In the genomic region with DNA sequence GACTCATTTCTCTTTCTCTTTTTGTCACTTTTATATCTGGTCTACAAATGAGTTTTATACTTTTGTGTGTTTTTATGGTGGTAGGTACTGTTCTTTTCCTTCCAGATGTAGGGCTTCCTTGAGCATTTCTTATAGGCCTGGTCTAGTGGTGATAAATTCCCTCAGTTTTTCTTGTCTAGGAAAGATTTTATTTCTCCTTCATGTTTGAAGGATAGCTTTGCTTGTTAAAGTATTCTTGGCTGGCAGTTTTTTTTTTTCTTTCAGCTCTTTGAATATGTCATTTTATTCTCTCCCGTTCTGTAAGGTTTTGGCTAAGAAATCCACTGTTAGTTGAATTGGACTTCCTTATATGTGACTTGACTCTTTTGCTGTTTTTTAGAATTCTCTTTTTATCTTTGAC, we compare ENCODE assay signal across 36 cellular contexts.
"Had no signal": no experiment of that assay in that cellular context is flagged by ENCODE, and none has a peak within 500 bp of the region (broad histone marks: within the 10 kb centered on the region; RNA-seq: fewer than 3 reads in every experiment).

No MANE protein-coding gene starts in this region.

- H3K4me3 ChIP-seq: adrenal gland, ascending aorta, body of pancreas, breast epithelium, cardiac muscle cell had no signal

- H3K4me3 Mint-ChIP-seq: activated naive CD4-positive, alpha-beta T cell treated with anti-CD3 and anti-CD28 coated beads for 36 hours; activated naive CD4-positive, alpha-beta T cell treated with anti-CD3 and anti-CD28 coated beads, Interleukin-2, amount 10 ng/mL, durations not matched to agents 7 days and 5 days; activated naive CD4-positive, alpha-beta T cell treated with anti-CD3 and anti-CD28 coated beads, Interleukin-2, amount 50 U/mL, for 24 hours; activated naive CD8-positive, alpha-beta T cell; activated naive CD8-positive, alpha-beta T cell treated with anti-CD3 and anti-CD28 coated beads for 36 hours; activated naive CD8-positive, alpha-beta T cell treated with anti-CD3 and anti-CD28 coated beads, Interleukin-2, amount 10 ng/mL, durations not matched to agents 7 days and 5 days; activated naive CD8-positive, alpha-beta T cell treated with anti-CD3 and anti-CD28 coated beads, Interleukin-2, amount 50 U/mL, for 24 hours; activated T-cell treated with anti-CD3 and anti-CD28 coated beads, Interleukin-2, amount 50 U/mL, for 4 hours; activated T-cell treated with anti-CD3 and anti-CD28 coated beads, Interleukin-2, amount 50 U/mL, for 72 hours; activated T-helper 1 cell treated with anti-CD3 and anti-CD28 coated beads, Interleukin-12 subunit alpha, Interleukin-12 subunit beta, Interleukin-2, Interleukin-4 antibody, amounts not matched to agents 30 ng/mL and 10 ng/mL and 1 ng/mL, durations not matched to agents 14 hours and 24 hours and 36 hours; activated T-helper 17 cell treated with anti-CD3 and anti-CD28 coated beads, Interleukin-2, amount 50 U/mL, for 72 hours; brain; central memory CD8-positive, alpha-beta T cell had no signal

- H3K27me3 Mint-ChIP-seq: activated naive CD8-positive, alpha-beta T cell treated with anti-CD3 and anti-CD28 coated beads for 36 hours had no signal

- H3K36me3 ChIP-seq: adrenal gland, ascending aorta, brain microvascular endothelial cell, breast epithelium, cardiac muscle cell had no signal

- H3K27ac Mint-ChIP-seq: activated naive CD4-positive, alpha-beta T cell treated with anti-CD3 and anti-CD28 coated beads for 36 hours; activated naive CD4-positive, alpha-beta T cell treated with anti-CD3 and anti-CD28 coated beads, Interleukin-2, amount 10 ng/mL, durations not matched to agents 7 days and 5 days; activated naive CD4-positive, alpha-beta T cell treated with anti-CD3 and anti-CD28 coated beads, Interleukin-2, amount 50 U/mL, for 24 hours; activated naive CD4-positive, alpha-beta T cell treated with anti-CD3 and anti-CD28 coated beads, Interleukin-2, amount 50 U/mL, for 72 hours; activated naive CD8-positive, alpha-beta T cell; activated naive CD8-positive, alpha-beta T cell treated with anti-CD3 and anti-CD28 coated beads for 36 hours; activated naive CD8-positive, alpha-beta T cell treated with anti-CD3 and anti-CD28 coated beads, Interleukin-2, amount 10 ng/mL, durations not matched to agents 7 days and 5 days; activated naive CD8-positive, alpha-beta T cell treated with anti-CD3 and anti-CD28 coated beads, Interleukin-2, amount 50 U/mL, for 24 hours; activated T-cell treated with anti-CD3 and anti-CD28 coated beads, Interleukin-2, amount 50 U/mL, for 72 hours; activated T-helper 1 cell treated with anti-CD3 and anti-CD28 coated beads, Interleukin-12 subunit alpha, Interleukin-12 subunit beta, Interleukin-2, Interleukin-4 antibody, amounts not matched to agents 30 ng/mL and 10 ng/mL and 1 ng/mL, durations not matched to agents 14 hours and 24 hours and 36 hours; activated T-helper 17 cell treated with anti-CD3 and anti-CD28 coated beads, Interleukin-2, amount 50 U/mL, for 72 hours; activated T-helper 2 cell treated with anti-CD3 and anti-CD28 coated beads, Interferon-gamma antibody, Interleukin-2, Interleukin-4, amounts not matched to agents 10 μg/mL and 5 μg/mL and 100 μg/mL, durations not matched to agents 14 hours and 24 hours and 36 hours; brain had no signal

- ATAC-seq: activated naive CD8-positive, alpha-beta T cell treated with anti-CD3 and anti-CD28 coated beads, Interleukin-2, amount 50 U/mL, for 24 hours; activated T-cell treated with anti-CD3 and anti-CD28 coated beads, Interleukin-2, amount 50 U/mL, for 4 hours; activated T-cell treated with anti-CD3 and anti-CD28 coated beads, Interleukin-2, amount 50 U/mL, for 72 hours; activated T-helper 17 cell treated with anti-CD3 and anti-CD28 coated beads, Interleukin-2, amount 50 U/mL, for 72 hours; body of pancreas had no signal

- H3K27me3 ChIP-seq: adrenal gland, ascending aorta, body of pancreas, breast epithelium, cardiac muscle cell had no signal

- H3K4me1 ChIP-seq: adrenal gland, body of pancreas, breast epithelium had no signal

- H3K27ac ChIP-seq: adrenal gland, ascending aorta, body of pancreas, brain microvascular endothelial cell, breast epithelium, cardiac muscle cell had no signal

- H3K4me1 Mint-ChIP-seq: activated naive CD4-positive, alpha-beta T cell treated with anti-CD3 and anti-CD28 coated beads, Interleukin-2, amount 50 U/mL, for 24 hours; activated naive CD8-positive, alpha-beta T cell treated with anti-CD3 and anti-CD28 coated beads, Interleukin-2, amount 50 U/mL, for 24 hours had no signal

- DNase-seq: activated effector memory CD4-positive, alpha-beta T cell treated with anti-CD3 and anti-CD28 coated beads, Interleukin-2, amount 50 U/mL, for 16 hours; activated effector memory CD4-positive, alpha-beta T cell treated with Interleukin-2 at 50 U/mL for 16 hours; activated gamma-delta T cell; activated gamma-delta T cell treated with Interleukin-2 at 50 U/mL for 16 hours; activated naive CD4-positive, alpha-beta T cell; activated naive CD4-positive, alpha-beta T cell treated with anti-CD3 and anti-CD28 coated beads for 36 hours; activated naive CD4-positive, alpha-beta T cell treated with anti-CD3 and anti-CD28 coated beads, Interleukin-2, amount 10 ng/mL, durations not matched to agents 7 days and 5 days; activated naive CD4-positive, alpha-beta T cell treated with anti-CD3 and anti-CD28 coated beads, Interleukin-2, amount 50 U/mL, for 16 hours; activated naive CD4-positive, alpha-beta T cell treated with Interleukin-2 at 50 U/mL for 16 hours; activated naive CD8-positive, alpha-beta T cell treated with anti-CD3 and anti-CD28 coated beads for 36 hours; activated naive CD8-positive, alpha-beta T cell treated with anti-CD3 and anti-CD28 coated beads, Interleukin-2, amount 10 ng/mL, durations not matched to agents 7 days and 5 days; activated naive CD8-positive, alpha-beta T cell treated with anti-CD3 and anti-CD28 coated beads, Interleukin-2, amount 50 U/mL, for 24 hours; activated T-cell treated with anti-CD3 and anti-CD28 coated beads, Interleukin-2, amount 50 U/mL, for 4 hours; activated T-cell treated with anti-CD3 and anti-CD28 coated beads, Interleukin-2, amount 50 U/mL, for 48 hours; activated T-cell treated with anti-CD3 and anti-CD28 coated beads, Interleukin-2, amount 50 U/mL, for 72 hours; adrenal gland; amniotic stem cell; amygdala; anterior cingulate cortex; aorta; body of pancreas; brain microvascular endothelial cell; caudate nucleus; central memory CD4-positive, alpha-beta T cell; cerebellar nuclear complex had no signal
